Comparison of ENCODE assay signal across 1 cellular context in the genomic region with DNA sequence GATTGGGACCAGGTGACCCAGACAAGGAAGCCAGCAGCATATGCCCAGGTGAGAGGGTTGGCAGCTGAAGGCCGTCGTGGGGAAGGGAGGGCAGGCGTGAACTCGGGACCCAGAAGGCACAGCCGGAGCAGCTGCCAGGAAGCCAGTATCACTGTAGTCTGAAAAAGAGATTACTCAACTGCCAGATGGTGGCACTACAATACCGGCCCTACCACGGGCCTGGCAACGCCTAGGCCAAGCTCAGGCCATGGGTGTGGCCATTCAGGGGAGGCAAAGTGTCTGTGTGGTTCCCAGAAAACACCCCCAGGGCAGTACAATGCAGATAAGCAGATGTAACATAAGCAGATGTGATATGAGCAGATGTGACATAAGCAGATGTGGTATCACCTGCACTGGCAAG.
TF ChIP-seq lines count a peak whose summit lies in the region.

No MANE protein-coding gene starts in this region.

TF ChIP-seq in A549, 52 proteins besides CTCF, POLR2A, EP300 and RAD21 (continued from another document):
- TF ChIP-seq EHF (CRISPR knock-in tag; IDR thresholded peaks at IDR 0.05) = no peak
- TF ChIP-seq CBX2 (IDR thresholded peaks at IDR 0.05; ENCODE audit: borderline replicate concordance, low read depth) = no peak
- no peak for TF ChIP-seq PBX3 (IDR thresholded peaks at IDR 0.05)
- no peak for TF ChIP-seq SMC3 (IDR thresholded peaks at IDR 0.05)
- no peak for TF ChIP-seq EHMT2 (IDR thresholded peaks at IDR 0.05; ENCODE audit: low read depth)
- no peak for TF ChIP-seq HES2 (IDR thresholded peaks at IDR 0.05)
- TF ChIP-seq HOXB13 (CRISPR knock-in tag; IDR thresholded peaks at IDR 0.05; ENCODE audit: low read depth) = no peak
- no peak for TF ChIP-seq REST (IDR thresholded peaks at IDR 0.05)
